ENCODE assay signal across 7 cellular contexts in the genomic region with DNA sequence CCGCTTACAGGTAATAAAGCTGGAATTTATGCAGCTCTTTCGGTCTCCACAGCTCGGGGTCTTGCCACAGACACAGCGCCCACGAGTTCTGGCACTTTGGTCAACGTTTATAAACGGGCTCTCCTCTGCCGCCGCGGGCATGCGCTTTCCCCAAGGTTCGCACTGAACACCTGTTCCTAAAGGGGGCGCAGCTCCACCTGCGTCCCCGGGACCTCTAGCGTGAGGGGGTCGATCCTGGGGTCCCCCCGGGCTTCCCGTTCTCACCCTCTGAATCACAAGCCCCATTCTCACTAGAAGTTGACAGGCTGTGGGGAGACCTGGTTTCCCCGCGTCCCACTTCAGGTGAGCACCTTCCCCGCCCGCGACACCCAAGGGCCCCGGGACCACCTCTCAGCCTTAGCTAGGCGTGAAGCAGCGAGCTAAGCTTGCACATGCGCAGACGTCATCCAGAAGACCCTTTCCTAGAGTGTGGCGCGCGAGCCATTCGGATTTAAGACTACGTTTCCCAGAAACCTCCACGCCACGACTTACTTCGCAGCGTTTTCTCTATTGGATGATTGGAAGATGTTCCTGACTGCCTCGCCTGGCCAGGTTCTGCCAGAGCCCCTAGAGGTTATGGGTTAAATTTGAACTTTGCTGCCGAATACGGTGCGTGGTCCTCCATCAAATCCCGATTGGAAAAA. TPM values are rescaled to one million over a fixed set of nuclear protein-coding genes. Genes with fewer than 3 reads are reported as not detected.
DNase-seq lines count a peak whose midpoint lies in the region; ATAC-seq, FAIRE-seq and TF ChIP-seq lines count a peak whose summit lies in the region.

No MANE protein-coding gene starts in this region.

- H3K36me3 ChIP-seq in bronchial epithelial cell (ENCODE audit: control insufficient read depth, insufficient read depth, low read length) (no peaks in the 10 kb centered on the region), skeletal muscle tissue (ENCODE audit: control insufficient read depth in 3 of 3, insufficient read depth in 3 of 3, low read length in 3 of 3) (no peaks in the 10 kb centered on the region)

- peaks cover 2 to 15% (median 9%) of the 10 kb centered on the region in 3 donors for H3K4me1 ChIP-seq in skeletal muscle tissue (ENCODE audit: control insufficient read depth in 3 of 3, insufficient read depth in 3 of 3, low read length in 3 of 3)

- H3K27me3 ChIP-seq in bronchial epithelial cell (ENCODE audit: control insufficient read depth, insufficient read depth, low read length), result no peaks in the 10 kb centered on the region
- H3K27me3 ChIP-seq in skeletal muscle tissue (ENCODE audit: control insufficient read depth in 3 of 3, insufficient read depth in 3 of 3, low read length in 3 of 3), result peaks cover 11 to 19% (median 16%) of the 10 kb centered on the region in 3 donors

- peak overlapping the region; percentile 80 for H3K27ac ChIP-seq in skeletal muscle tissue (ENCODE audit: low read depth, low read length)

- H3K4me3 ChIP-seq in bronchial epithelial cell (ENCODE audit: low read depth, low read length), result peak overlapping the region; percentile 60
- peak overlapping the region; percentile 78 to 88 (median 79) for H3K4me3 ChIP-seq in skeletal muscle tissue (ENCODE audit: low read length in 3 of 3)

- no peak for TF ChIP-seq POLR2A in GM12891 (IDR thresholded peaks at IDR 0.05; ENCODE audit: low read depth, low read length)

- H3K9me3 ChIP-seq in skeletal muscle tissue (ENCODE audit: control insufficient read depth in 3 of 3, low read length in 3 of 3), result no peaks in the 10 kb centered on the region

- peak; percentile 61 for ATAC-seq in HG02588 (IDR thresholded peaks at IDR 0.05; ENCODE audit: unreplicated experiment)
- peak; percentile 99 for ATAC-seq in SK-N-SH treated with all-trans-retinoic acid at 6 μM for 48 hours

- TF ChIP-seq CTCF in bronchial epithelial cell (IDR thresholded peaks at IDR 0.05; ENCODE audit: insufficient read depth, low read length, severe bottlenecking), result peak; percentile 65

- DNase-seq in GM12891 (ENCODE audit: insufficient read length, low spot score), result peak; percentile 46
- DNase-seq in NCI-H1105 treated with DMSO at 0.1 percent for 48 hours (lab: John Stamatoyannopoulos, UW), result peak; percentile 98
- DNase-seq in bronchial epithelial cell (ENCODE audit: low read depth), result peak; percentile 71
- DNase-seq in iPS-NIHi11 (ENCODE audit: low spot score), result peak; percentile 93

- H3K9ac ChIP-seq in skeletal muscle tissue (ENCODE audit: low read depth in 1 of 3, low read length in 3 of 3), result peak overlapping the region; percentile 60 to 86 (median 78)

- FAIRE-seq in GM12891 (lab: Jason Lieb, UNC), result peak; percentile 96
- FAIRE-seq in bronchial epithelial cell (lab: Jason Lieb, UNC), result no peak

TF ChIP-seq in GM12891, 5 proteins besides CTCF, POLR2A, EP300 and RAD21:
- TF ChIP-seq POU2F2 (IDR thresholded peaks at IDR 0.05; ENCODE audit: low read depth, low read length) (no peak), TAF1 (IDR thresholded peaks at IDR 0.05; ENCODE audit: low read depth, low read length) (no peak), SPI1 (IDR thresholded peaks at IDR 0.05; ENCODE audit: low read depth, low read length) (no peak), POLR2AphosphoS5 (IDR thresholded peaks at IDR 0.05; ENCODE audit: low read depth, low read length) (no peak)

TF ChIP-seq in SK-N-SH treated with all-trans-retinoic acid at 6 μM for 48 hours, 23 proteins besides CTCF, POLR2A, EP300 and RAD21:
- TF ChIP-seq TSHZ2 (CRISPR knock-in tag; IDR thresholded peaks at IDR 0.05) (no peak), ZNF70 (CRISPR knock-in tag; IDR thresholded peaks at IDR 0.05) (no peak), ZFP30 (CRISPR knock-in tag; IDR thresholded peaks at IDR 0.05) (no peak), ESRRG (CRISPR knock-in tag; IDR thresholded peaks at IDR 0.05) (no peak), TCF4 (CRISPR knock-in tag; IDR thresholded peaks at IDR 0.05; ENCODE audit: borderline replicate concordance) (no peak), RARB (CRISPR knock-in tag; IDR thresholded peaks at IDR 0.05) (no peak), CSDC2 (CRISPR knock-in tag; IDR thresholded peaks at IDR 0.05) (no peak)

RNA-seq across cellular contexts. Expression of gene ZNF782, which starts 21.3 kb away (rescaled TPM):
- polyA plus RNA-seq in GM12891 (2012; ENCODE audit: low read depth, missing spikeins), result 2.7 TPM
- total RNA-seq in bronchial epithelial cell (2.1 and 3.5 TPM in 2 replicates), skeletal muscle tissue (5.2 TPM)

RNA-seq across cellular contexts. Expression of gene NUTM2G, which starts 53.0 kb away (rescaled TPM):
- polyA plus RNA-seq in GM12891 (2012; ENCODE audit: low read depth, missing spikeins), result 0.14 TPM
- total RNA-seq in bronchial epithelial cell (not detected in 2 replicates), skeletal muscle tissue (not detected)

Comparison
In these comparisons a context has a peak if more than half of its experiments do, and no peak if none do; other contexts are left out.
1. Peak in every context shown above with its lines: DNase-seq, ATAC-seq, H3K4me3 ChIP-seq and H3K27ac ChIP-seq.
2. DNase-seq: peak in every context shown above with its lines; median percentile 98 in NCI-H1105 treated with DMSO at 0.1 percent for 48 hours; 93 in iPS-NIHi11; 71 in bronchial epithelial cell; 46 in GM12891.